Comparison of ENCODE assay signal across 16 cellular contexts in the genomic region with DNA sequence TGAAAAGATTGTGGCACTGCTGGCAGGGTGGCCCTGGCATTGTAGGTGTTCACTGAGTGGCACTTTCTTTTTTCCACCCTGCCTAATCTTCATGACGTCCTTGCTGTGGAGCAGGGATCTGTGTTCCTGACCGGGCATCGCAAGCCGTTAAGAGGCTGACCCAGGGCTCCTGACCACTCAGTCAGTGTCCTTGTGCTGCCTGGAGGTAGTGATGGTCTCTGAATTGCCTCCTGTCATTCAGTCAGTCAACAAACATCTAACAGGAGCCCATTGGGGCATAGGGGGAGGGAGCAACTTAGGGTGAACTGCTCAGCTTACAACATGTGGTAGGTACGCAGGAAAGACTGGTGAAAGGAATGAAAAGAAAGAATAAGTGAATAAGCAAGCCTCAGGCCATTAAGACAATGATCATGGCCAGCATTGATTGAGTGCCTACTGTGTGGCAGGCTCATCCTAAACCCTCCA.
DNase-seq lines count a peak whose midpoint lies in the region; ATAC-seq and TF ChIP-seq lines count a peak whose summit lies in the region.
"Had no signal": no experiment of that assay in that cellular context is flagged by ENCODE, and none has a peak within 500 bp of the region (broad histone marks: within the 10 kb centered on the region; RNA-seq: fewer than 3 reads in every experiment).

No MANE protein-coding gene starts in this region.

- intact Hi-C loops in activated CD4-positive, alpha-beta T cell treated with anti-CD3 and anti-CD28 coated beads for 36 hours (cut with DNase I, micrococcal nuclease), result no loop called here

- no peaks in the 10 kb centered on the region for H3K9me3 Mint-ChIP-seq in activated CD4-positive, alpha-beta T cell treated with anti-CD3 and anti-CD28 coated beads for 36 hours (ENCODE audit: low read depth)
- H3K9me3 Mint-ChIP-seq in activated naive CD8-positive, alpha-beta T cell treated with anti-CD3 and anti-CD28 coated beads, Interleukin-2, amount 10 ng/mL, durations not matched to agents 7 days and 5 days, result no peaks in the 10 kb centered on the region
- H3K9me3 Mint-ChIP-seq in activated naive CD8-positive, alpha-beta T cell treated with anti-CD3 and anti-CD28 coated beads for 36 hours, result no peaks in the 10 kb centered on the region
- H3K9me3 Mint-ChIP-seq in endothelial cell (ENCODE audit: unreplicated experiment), result no peaks in the 10 kb centered on the region
- H3K9me3 Mint-ChIP-seq: CD4-positive, alpha-beta T cell; HFFc6 had no signal

- no peaks in the 10 kb centered on the region for H3K27me3 Mint-ChIP-seq in activated CD4-positive, alpha-beta T cell treated with anti-CD3 and anti-CD28 coated beads for 36 hours
- no peaks in the 10 kb centered on the region for H3K27me3 Mint-ChIP-seq in activated naive CD8-positive, alpha-beta T cell treated with anti-CD3 and anti-CD28 coated beads, Interleukin-2, amount 10 ng/mL, durations not matched to agents 7 days and 5 days
- peaks cover 15% of the 10 kb centered on the region for H3K27me3 Mint-ChIP-seq in activated naive CD8-positive, alpha-beta T cell treated with anti-CD3 and anti-CD28 coated beads for 36 hours
- H3K27me3 Mint-ChIP-seq in endothelial cell (ENCODE audit: unreplicated experiment), result peaks cover 6% of the 10 kb centered on the region
- H3K27me3 Mint-ChIP-seq: CD4-positive, alpha-beta T cell had no signal

- H3K36me3 ChIP-seq in BLaER1, result no peaks in the 10 kb centered on the region

- CTCF ChIA-PET in activated CD4-positive, alpha-beta T cell treated with anti-CD3 and anti-CD28 coated beads for 36 hours (lab: Charles Lee), result interaction anchor here (0.6 kb wide), 1 partner anchor 245 kb away, joined by 3 read pairs; no protein-coding TSS in a partner anchor

- no peaks in the 10 kb centered on the region for H3K36me3 Mint-ChIP-seq in activated CD4-positive, alpha-beta T cell treated with anti-CD3 and anti-CD28 coated beads for 36 hours (ENCODE audit: low read depth)
- H3K36me3 Mint-ChIP-seq in activated naive CD8-positive, alpha-beta T cell treated with anti-CD3 and anti-CD28 coated beads, Interleukin-2, amount 10 ng/mL, durations not matched to agents 7 days and 5 days, result no peaks in the 10 kb centered on the region
- H3K36me3 Mint-ChIP-seq in activated naive CD8-positive, alpha-beta T cell treated with anti-CD3 and anti-CD28 coated beads for 36 hours, result no peaks in the 10 kb centered on the region
- no peaks in the 10 kb centered on the region for H3K36me3 Mint-ChIP-seq in endothelial cell (ENCODE audit: low read depth, unreplicated experiment)

- DNase-seq in activated CD4-positive, alpha-beta T cell treated with anti-CD3 and anti-CD28 coated beads for 36 hours, result no peak
- no peak for DNase-seq in activated CD4-positive, alpha-beta T cell treated with anti-CD3 and anti-CD28 coated beads, Interleukin-2, amount 50 U/mL, for 4 hours
- no peak for DNase-seq in activated naive CD8-positive, alpha-beta T cell treated with anti-CD3 and anti-CD28 coated beads, Interleukin-2, amount 10 ng/mL, durations not matched to agents 7 days and 5 days
- no peak for DNase-seq in activated naive CD8-positive, alpha-beta T cell treated with anti-CD3 and anti-CD28 coated beads for 36 hours
- DNase-seq in endothelial cell (ENCODE audit: low spot score), result no peak
- DNase-seq in cerebellar nuclear complex (lab: John Stamatoyannopoulos, UW), result no peak
- no peak for DNase-seq in NCI-H128 (lab: John Stamatoyannopoulos, UW; ENCODE audit: unreplicated experiment)
- DNase-seq: 8988T; AML-193; C1 segment of cervical spinal cord; Calu3; CD4-positive, alpha-beta T cell; DMS 273 treated with DMSO at 0.1 percent for 48 hours; HCEC 1CT; HFFc6 had no signal

- no peak overlapping the region for H3K9ac ChIP-seq in BLaER1

- H3K4me3 Mint-ChIP-seq in activated CD4-positive, alpha-beta T cell treated with anti-CD3 and anti-CD28 coated beads for 36 hours, result no peak overlapping the region
- no peak overlapping the region for H3K4me3 Mint-ChIP-seq in activated naive CD8-positive, alpha-beta T cell treated with anti-CD3 and anti-CD28 coated beads, Interleukin-2, amount 10 ng/mL, durations not matched to agents 7 days and 5 days
- H3K4me3 Mint-ChIP-seq in activated naive CD8-positive, alpha-beta T cell treated with anti-CD3 and anti-CD28 coated beads for 36 hours, result no peak overlapping the region
- no peak overlapping the region for H3K4me3 Mint-ChIP-seq in endothelial cell (ENCODE audit: unreplicated experiment)
- H3K4me3 Mint-ChIP-seq: CD4-positive, alpha-beta T cell; HFFc6 had no signal

- POLR2A ChIA-PET in activated CD4-positive, alpha-beta T cell treated with anti-CD3 and anti-CD28 coated beads for 36 hours (lab: Charles Lee), result no interaction called here
- POLR2A ChIA-PET in activated naive CD8-positive, alpha-beta T cell treated with anti-CD3 and anti-CD28 coated beads, Interleukin-2, amount 10 ng/mL, durations not matched to agents 7 days and 5 days (lab: Charles Lee), result interaction anchor here (0.6 kb wide), 1 partner anchor 47 kb away, joined by 4 read pairs; no protein-coding TSS in a partner anchor

- H4K20me1 ChIP-seq in BLaER1, result peaks cover 70% of the 10 kb centered on the region

- H3K27ac ChIP-seq in BLaER1, result no peak overlapping the region

- H3K4me1 ChIP-seq in BLaER1, result peaks cover 100% of the 10 kb centered on the region

- peak overlapping the region; percentile 58 for H3K4me2 ChIP-seq in BLaER1

- H3K4me3 ChIP-seq in BLaER1, result no peak overlapping the region

- H3K27me3 ChIP-seq in BLaER1, result peaks cover 62% of the 10 kb centered on the region

- H3K4me1 Mint-ChIP-seq in activated CD4-positive, alpha-beta T cell treated with anti-CD3 and anti-CD28 coated beads for 36 hours, result peaks cover 62% of the 10 kb centered on the region
- H3K4me1 Mint-ChIP-seq in activated naive CD8-positive, alpha-beta T cell treated with anti-CD3 and anti-CD28 coated beads, Interleukin-2, amount 10 ng/mL, durations not matched to agents 7 days and 5 days, result peaks cover 74% of the 10 kb centered on the region
- H3K4me1 Mint-ChIP-seq in activated naive CD8-positive, alpha-beta T cell treated with anti-CD3 and anti-CD28 coated beads for 36 hours, result peaks cover 38% of the 10 kb centered on the region
- H3K4me1 Mint-ChIP-seq in endothelial cell (ENCODE audit: unreplicated experiment), result peaks cover 18% of the 10 kb centered on the region

- H3K27ac Mint-ChIP-seq in activated CD4-positive, alpha-beta T cell treated with anti-CD3 and anti-CD28 coated beads for 36 hours, result peak overlapping the region; percentile 72
- H3K27ac Mint-ChIP-seq in activated naive CD8-positive, alpha-beta T cell treated with anti-CD3 and anti-CD28 coated beads, Interleukin-2, amount 10 ng/mL, durations not matched to agents 7 days and 5 days, result peak overlapping the region; percentile 59
- no peak overlapping the region for H3K27ac Mint-ChIP-seq in activated naive CD8-positive, alpha-beta T cell treated with anti-CD3 and anti-CD28 coated beads for 36 hours
- H3K27ac Mint-ChIP-seq in endothelial cell (ENCODE audit: unreplicated experiment), result peak overlapping the region; percentile 48
- H3K27ac Mint-ChIP-seq: CD4-positive, alpha-beta T cell; HFFc6 had no signal

- TF ChIP-seq CTCF in endothelial cell (IDR thresholded peaks at IDR 0.05; ENCODE audit: unreplicated experiment), result no peak

- H3K9me3 ChIP-seq in BLaER1, result no peaks in the 10 kb centered on the region

- no peak for ATAC-seq in activated CD4-positive, alpha-beta T cell treated with anti-CD3 and anti-CD28 coated beads for 36 hours
- no peak for ATAC-seq in activated naive CD8-positive, alpha-beta T cell treated with anti-CD3 and anti-CD28 coated beads, Interleukin-2, amount 10 ng/mL, durations not matched to agents 7 days and 5 days (ENCODE audit: low read depth)
